ENCODE assay signal across 1 cellular context in genomic region chr12:10941916-10942607, GRCh38.
TF ChIP-seq lines count a peak whose summit lies in the region.

No MANE protein-coding gene starts in this region.

TF ChIP-seq in HCT116, 20 proteins besides CTCF, POLR2A, EP300 and RAD21 (continued from another document):
- TF ChIP-seq MAX (IDR thresholded peaks at IDR 0.05) (peak; percentile 59; the same call in 1 of the 2 replicates), SP1 (IDR thresholded peaks at IDR 0.05; ENCODE audit: low read depth) (no peak; the same call in 1 of the 2 replicates), CEBPB (IDR thresholded peaks at IDR 0.05; ENCODE audit: low read depth) (no peak), JUND (IDR thresholded peaks at IDR 0.05) (peak; percentile 67), EZH2phosphoT487 (IDR thresholded peaks at IDR 0.05; ENCODE audit: borderline replicate concordance) (no peak), ELF1 (IDR thresholded peaks at IDR 0.05; ENCODE audit: borderline replicate concordance, low read depth) (no peak), FOSL1 (IDR thresholded peaks at IDR 0.05; ENCODE audit: low read depth) (peak; percentile 55), EGR1 (IDR thresholded peaks at IDR 0.05; ENCODE audit: low read depth) (no peak), ZNF274 (IDR thresholded peaks at IDR 0.05; ENCODE audit: low read depth, low read length) (no peak)
TF ChIP-seq in HCT116: peak in this region for 6.
